In genomic region chr21:34483854-34484253, GRCh38 we compare ENCODE assay signal across 2 cellular contexts. TPM values are rescaled to one million over a fixed set of nuclear protein-coding genes. Genes with fewer than 3 reads are reported as not detected.
"Had no signal": no experiment of that assay in that cellular context is flagged by ENCODE, and none has a peak within 500 bp of the region (broad histone marks: within the 10 kb centered on the region; RNA-seq: fewer than 3 reads in every experiment).

No MANE protein-coding gene starts in this region.

RNA-seq across cellular contexts. Expression of gene KCNE1, which starts 28.2 kb away (rescaled TPM):
- total RNA-seq: LHCN-M2, NCI-H460 had no signal
